11 cellular contexts compared by ENCODE assay signal in genomic region chr14:45258805-45259204, GRCh38.
"Had no signal": no experiment of that assay in that cellular context is flagged by ENCODE, and none has a peak within 500 bp of the region (broad histone marks: within the 10 kb centered on the region; RNA-seq: fewer than 3 reads in every experiment).

No MANE protein-coding gene starts in this region.

- H3K27ac Mint-ChIP-seq: GM23338, H9, HFFc6 had no signal

- H3K4me2 ChIP-seq: GM23338 had no signal

- FAIRE-seq: H1, H54 had no signal

- H3K36me3 ChIP-seq: HAP-1 had no signal

- H2AFZ ChIP-seq: GM23248, GM23338 had no signal

- H3K4me3 ChIP-seq: GM23248, GM23338, HAP-1 had no signal

- H3K4me1 Mint-ChIP-seq: GM23338 had no signal

- DNase-seq: GOT3, H7, H9, HCEC 1CT, HFFc6 had no signal

- ATAC-seq: GM23338, HCT116 had no signal

- H3K9ac ChIP-seq: GM23248 had no signal

- H3K4me3 Mint-ChIP-seq: GM23338, H9, HFFc6 had no signal

- H3K27ac ChIP-seq: GM23248 had no signal
